Comparison of ENCODE assay signal across 27 cellular contexts in the genomic region with DNA sequence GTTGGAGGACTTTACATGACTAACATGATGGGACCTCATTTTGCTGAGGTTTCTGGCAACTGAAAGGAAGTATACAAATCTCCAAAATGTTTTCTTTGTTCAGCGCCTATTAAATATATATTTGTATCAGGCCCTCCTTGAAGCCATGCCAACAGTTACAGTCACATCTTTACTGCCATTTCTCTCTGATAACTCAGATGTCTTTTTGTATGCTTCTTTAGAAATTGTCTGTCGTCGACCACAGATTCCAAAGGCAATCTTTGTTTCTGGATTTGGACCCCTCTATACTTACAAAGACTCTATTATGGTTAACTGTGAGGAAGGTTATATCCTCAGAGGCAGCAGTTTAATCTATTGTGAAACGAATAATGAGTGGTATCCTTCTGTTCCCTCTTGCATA.
"Had no signal": no experiment of that assay in that cellular context is flagged by ENCODE, and none has a peak within 500 bp of the region (broad histone marks: within the 10 kb centered on the region; RNA-seq: fewer than 3 reads in every experiment).

No MANE protein-coding gene starts in this region.

- ATAC-seq: activated CD4-positive, CD25-positive, alpha-beta regulatory T cell treated with anti-CD3 and anti-CD28 coated beads, Interleukin-2, amount 50 U/mL, for 24 hours; activated CD8-positive, alpha-beta T cell treated with anti-CD3 and anti-CD28 coated beads for 36 hours; activated naive CD8-positive, alpha-beta T cell treated with anti-CD3 and anti-CD28 coated beads, Interleukin-2, amount 50 U/mL, for 24 hours; body of pancreas; gastrocnemius medialis; heart left ventricle; WTC11 had no signal

- H3K27me3 ChIP-seq: adrenal gland, body of pancreas, dorsolateral prefrontal cortex, gastrocnemius medialis, heart left ventricle had no signal

- H3K27ac ChIP-seq: body of pancreas, dorsolateral prefrontal cortex, gastrocnemius medialis, VCaP had no signal

- H3K4me1 ChIP-seq: adrenal gland, body of pancreas, gastrocnemius medialis had no signal

- H3K4me3 ChIP-seq: adrenal gland, body of pancreas, dorsolateral prefrontal cortex, gastrocnemius medialis, heart left ventricle had no signal

- DNase-seq: activated CD4-positive, alpha-beta T cell treated with anti-CD3 and anti-CD28 coated beads for 48 hours; activated CD4-positive, alpha-beta T cell treated with anti-CD3 and anti-CD28 coated beads, Interleukin-2, amount 50 U/mL, for 1 hour; activated CD4-positive, alpha-beta T cell treated with anti-CD3 and anti-CD28 coated beads, Interleukin-2, amount 50 U/mL, for 48 hours; activated CD8-positive, alpha-beta memory T cell treated with anti-CD3 and anti-CD28 coated beads for 24 hours; activated CD8-positive, alpha-beta T cell treated with anti-CD3 and anti-CD28 coated beads for 36 hours; activated effector memory CD4-positive, alpha-beta T cell treated with anti-CD3 and anti-CD28 coated beads, Interleukin-2, amount 50 U/mL, for 16 hours; activated naive CD4-positive, alpha-beta T cell treated with anti-CD3 and anti-CD28 coated beads for 36 hours; activated naive CD8-positive, alpha-beta T cell treated with anti-CD3 and anti-CD28 coated beads for 36 hours; activated naive CD8-positive, alpha-beta T cell treated with anti-CD3 and anti-CD28 coated beads, Interleukin-2, amount 50 U/mL, for 24 hours; activated T-cell treated with anti-CD3 and anti-CD28 coated beads, Interleukin-2, amount 50 U/mL, for 1 hour; activated T-cell treated with anti-CD3 and anti-CD28 coated beads, Interleukin-2, amount 50 U/mL, for 48 hours; amygdala; aorta; caudate nucleus; dorsolateral prefrontal cortex; effector memory CD4-positive, alpha-beta T cell; endodermal cell; foreskin fibroblast; gastrocnemius medialis; glutamatergic neuron; heart left ventricle; T-helper 2 cell had no signal

- H3K36me3 ChIP-seq: adrenal gland, gastrocnemius medialis, heart left ventricle had no signal

- H3K9me3 ChIP-seq: body of pancreas, gastrocnemius medialis, heart left ventricle had no signal
